ENCODE assay signal across 1 cellular context in the genomic region with DNA sequence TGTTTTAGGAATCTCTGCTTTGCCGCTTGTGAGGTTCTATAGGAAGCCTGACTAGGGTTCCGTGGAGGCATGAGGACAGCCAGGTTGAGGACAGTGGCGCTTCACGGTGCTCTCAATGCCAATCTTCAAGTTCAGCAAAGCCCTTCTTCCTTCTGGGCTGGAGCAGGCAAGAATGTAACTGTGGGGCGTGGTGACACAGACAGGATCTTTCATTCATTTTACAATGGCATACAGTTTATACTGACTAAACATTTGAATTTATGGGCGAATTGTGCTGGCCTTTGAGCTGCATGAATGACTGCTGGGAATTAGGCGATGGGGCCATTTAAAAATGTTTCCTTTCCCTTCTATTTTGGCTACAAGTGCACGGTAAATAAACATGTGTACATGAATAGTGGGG.
TF ChIP-seq lines count a peak whose summit lies in the region.

No MANE protein-coding gene starts in this region.

TF ChIP-seq in WTC11, 78 proteins besides CTCF, POLR2A, EP300 and RAD21 (continued from another document):
- TF ChIP-seq, protein P1, sequence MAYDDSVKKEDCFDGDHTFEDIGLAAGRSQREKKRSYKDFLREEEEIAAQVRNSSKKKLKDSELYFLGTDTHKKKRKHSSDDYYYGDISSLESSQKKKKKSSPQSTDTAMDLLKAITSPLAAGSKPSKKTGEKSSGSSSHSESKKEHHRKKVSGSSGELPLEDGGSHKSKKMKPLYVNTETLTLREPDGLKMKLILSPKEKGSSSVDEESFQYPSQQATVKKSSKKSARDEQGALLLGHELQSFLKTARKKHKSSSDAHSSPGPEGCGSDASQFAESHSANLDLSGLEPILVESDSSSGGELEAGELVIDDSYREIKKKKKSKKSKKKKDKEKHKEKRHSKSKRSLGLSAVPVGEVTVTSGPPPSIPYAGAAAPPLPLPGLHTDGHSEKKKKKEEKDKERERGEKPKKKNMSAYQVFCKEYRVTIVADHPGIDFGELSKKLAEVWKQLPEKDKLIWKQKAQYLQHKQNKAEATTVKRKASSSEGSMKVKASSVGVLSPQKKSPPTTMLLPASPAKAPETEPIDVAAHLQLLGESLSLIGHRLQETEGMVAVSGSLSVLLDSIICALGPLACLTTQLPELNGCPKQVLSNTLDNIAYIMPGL (CRISPR knock-in tag; IDR thresholded peaks at IDR 0.05) = no peak
- TF ChIP-seq ZBTB21 (CRISPR knock-in tag; IDR thresholded peaks at IDR 0.05; ENCODE audit: borderline replicate concordance) (no peak), SMAD4 (CRISPR knock-in tag; IDR thresholded peaks at IDR 0.05) (no peak), ZNF423 (CRISPR knock-in tag; IDR thresholded peaks at IDR 0.05) (no peak), SMAD3 (CRISPR knock-in tag; IDR thresholded peaks at IDR 0.05; ENCODE audit: borderline replicate concordance) (no peak), ZNF281 (CRISPR knock-in tag; IDR thresholded peaks at IDR 0.05) (no peak)
